ENCODE assay signal across 14 cellular contexts in the genomic region with DNA sequence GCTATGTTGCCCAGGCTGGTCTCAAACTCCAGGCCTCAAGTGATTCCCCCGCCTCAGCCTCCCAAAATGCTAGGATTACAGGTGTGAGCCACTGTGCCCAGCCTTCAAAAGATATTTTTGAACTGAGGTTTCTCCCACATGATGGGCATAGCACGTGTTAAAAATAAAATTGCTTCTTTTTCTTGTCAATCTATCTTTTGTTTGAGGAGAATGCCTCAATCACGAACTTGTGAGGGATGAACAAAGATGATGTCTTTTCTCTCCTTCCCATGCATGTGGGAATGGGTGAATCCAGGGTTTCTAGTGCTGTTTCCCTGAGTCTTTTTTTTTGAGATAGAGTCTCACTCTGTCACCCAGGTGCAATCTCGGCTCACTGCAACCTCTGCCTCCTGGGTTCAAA. TPM values are rescaled to one million over a fixed set of nuclear protein-coding genes. Genes with fewer than 3 reads are reported as not detected.
DNase-seq lines count a peak whose midpoint lies in the region; ATAC-seq and TF ChIP-seq lines count a peak whose summit lies in the region.
"Had no signal": no experiment of that assay in that cellular context is flagged by ENCODE, and none has a peak within 500 bp of the region (broad histone marks: within the 10 kb centered on the region; RNA-seq: fewer than 3 reads in every experiment).

No MANE protein-coding gene starts in this region.

- peak overlapping the region in 2 of 3 donors; percentile 23 to 35 for H3K27ac Mint-ChIP-seq in IgD-negative memory B cell
- H3K27ac Mint-ChIP-seq in dendritic cell treated with granulocyte-macrophage colony-stimulating factor and Interleukin-4, amounts not matched to agents 40 ng/mL and 50 ng/mL, for 4 days, result peak overlapping the region; percentile 70
- H3K27ac Mint-ChIP-seq in WTC11, result no peak overlapping the region
- H3K27ac Mint-ChIP-seq: CD4-positive, alpha-beta T cell had no signal

- intact Hi-C loops in dendritic cell treated with granulocyte-macrophage colony-stimulating factor and Interleukin-4, amounts not matched to agents 40 ng/mL and 50 ng/mL, for 4 days (cut with micrococcal nuclease), result no loop called here

- H3K36me3 Mint-ChIP-seq in IgD-negative memory B cell, result peaks cover 5% of the 10 kb centered on the region
- H3K36me3 Mint-ChIP-seq in dendritic cell treated with granulocyte-macrophage colony-stimulating factor and Interleukin-4, amounts not matched to agents 40 ng/mL and 50 ng/mL, for 4 days (ENCODE audit: low read depth), result no peaks in the 10 kb centered on the region
- H3K36me3 Mint-ChIP-seq in WTC11, result no peaks in the 10 kb centered on the region

- H4K20me1 ChIP-seq in BLaER1 treated with 17β-estradiol and CSF1 and Interleukin-3, amounts not matched to agents 10 nM and 100 nM, result no peaks in the 10 kb centered on the region

- no peaks in the 10 kb centered on the region for H3K27me3 ChIP-seq in BLaER1 treated with 17β-estradiol and CSF1 and Interleukin-3, amounts not matched to agents 10 nM and 100 nM

- peak overlapping the region in 9 of 11 experiments; percentile 54 to 94 (median 86); a peak in 17 of 22 replicates for H3K4me2 ChIP-seq in BLaER1 treated with 17β-estradiol and CSF1 and Interleukin-3, amounts not matched to agents 10 nM and 100 nM

- CTCF ChIA-PET in WTC11 (lab: Charles Lee), result interaction anchor here (2.1 to 2.4 kb wide), 2 partner anchors 15 to 167 kb away, joined by 7 to 14 read pairs; no protein-coding TSS in a partner anchor

- peak overlapping the region in 7 of 11 experiments; percentile 2 to 48 (median 39); a peak in 5 of 22 replicates for H3K9ac ChIP-seq in BLaER1 treated with 17β-estradiol and CSF1 and Interleukin-3, amounts not matched to agents 10 nM and 100 nM

- DNase-seq in SK-MEL-5 (ENCODE audit: low read depth, low spot score) (peak; percentile 52), WTC11 (ENCODE audit: low spot score) (no peak), GM19238 (ENCODE audit: insufficient read length, low spot score) (no peak)
- DNase-seq: Calu3; CD4-positive, alpha-beta T cell; DMS 273 treated with DMSO at 0.1 percent for 48 hours; HCEC 1CT; Kasumi-1 had no signal

- POLR2A ChIA-PET in WTC11 (lab: Charles Lee), result no interaction called here

- H3K9me3 ChIP-seq in BLaER1 treated with 17β-estradiol and CSF1 and Interleukin-3, amounts not matched to agents 10 nM and 100 nM (replicated peaks in 1 of 11), result peaks cover 0 to 6% (median 0%) of the 10 kb centered on the region in 11 experiments; a peak in 3 of 22 replicates

- H3K27me3 Mint-ChIP-seq in IgD-negative memory B cell (no peaks in the 10 kb centered on the region), WTC11 (ENCODE audit: low read depth) (peaks cover 4% of the 10 kb centered on the region; the same call in 1 of the 2 replicates)
- no peaks in the 10 kb centered on the region for H3K27me3 Mint-ChIP-seq in dendritic cell treated with granulocyte-macrophage colony-stimulating factor and Interleukin-4, amounts not matched to agents 40 ng/mL and 50 ng/mL, for 4 days
- H3K27me3 Mint-ChIP-seq: CD4-positive, alpha-beta T cell had no signal

- ATAC-seq in GM21723 (IDR thresholded peaks at IDR 0.05; ENCODE audit: unreplicated experiment), result no peak
- no peak for ATAC-seq in HG03354 (IDR thresholded peaks at IDR 0.05; ENCODE audit: poor library complexity, severe bottlenecking, unreplicated experiment)
- no peak for ATAC-seq in WTC11
- ATAC-seq: GM12878 had no signal

- H3K4me1 ChIP-seq in BLaER1 treated with 17β-estradiol and CSF1 and Interleukin-3, amounts not matched to agents 10 nM and 100 nM, result peaks cover 42 to 100% (median 97%) of the 10 kb centered on the region in 10 experiments

- H3K27ac ChIP-seq in BLaER1 treated with 17β-estradiol and CSF1 and Interleukin-3, amounts not matched to agents 10 nM and 100 nM, result peak overlapping the region in 9 of 11 experiments; percentile 45 to 84 (median 63); a peak in 18 of 22 replicates

- no peaks in the 10 kb centered on the region for H3K36me3 ChIP-seq in BLaER1 treated with 17β-estradiol and CSF1 and Interleukin-3, amounts not matched to agents 10 nM and 100 nM

- H3K4me1 Mint-ChIP-seq in IgD-negative memory B cell (peaks cover 13 to 20% (median 13%) of the 10 kb centered on the region in 3 donors), WTC11 (peaks cover 10% of the 10 kb centered on the region)
- H3K4me1 Mint-ChIP-seq in dendritic cell treated with granulocyte-macrophage colony-stimulating factor and Interleukin-4, amounts not matched to agents 40 ng/mL and 50 ng/mL, for 4 days (ENCODE audit: low read depth), result peaks cover 67% of the 10 kb centered on the region

- H3K4me3 Mint-ChIP-seq in IgD-negative memory B cell (no peak overlapping the region), WTC11 (no peak overlapping the region)
- no peak overlapping the region for H3K4me3 Mint-ChIP-seq in dendritic cell treated with granulocyte-macrophage colony-stimulating factor and Interleukin-4, amounts not matched to agents 40 ng/mL and 50 ng/mL, for 4 days
- H3K4me3 Mint-ChIP-seq: CD4-positive, alpha-beta T cell had no signal

- H3K4me3 ChIP-seq in BLaER1 treated with 17β-estradiol and CSF1 and Interleukin-3, amounts not matched to agents 10 nM and 100 nM, result no peak overlapping the region
- H3K4me3 ChIP-seq: GM12878 had no signal

- TF ChIP-seq CTCF in WTC11 (IDR thresholded peaks at IDR 0.05), result no peak

- in situ Hi-C loops in SK-MEL-5 (cut with HindIII; ENCODE audit: low pct_unique_long_range_greater_than_20kb, low sequenced_read_pairs), result no loop called here

- H3K9me3 Mint-ChIP-seq in IgD-negative memory B cell (no peaks in the 10 kb centered on the region), WTC11 (no peaks in the 10 kb centered on the region)
- no peaks in the 10 kb centered on the region for H3K9me3 Mint-ChIP-seq in dendritic cell treated with granulocyte-macrophage colony-stimulating factor and Interleukin-4, amounts not matched to agents 40 ng/mL and 50 ng/mL, for 4 days
- H3K9me3 Mint-ChIP-seq: CD4-positive, alpha-beta T cell had no signal

TF ChIP-seq in WTC11, 78 proteins besides CTCF, POLR2A, EP300 and RAD21 (continues in another document):
- TF ChIP-seq NR2C2 (CRISPR knock-in tag; IDR thresholded peaks at IDR 0.05), result no peak
- TF ChIP-seq NR1H2 (CRISPR knock-in tag; IDR thresholded peaks at IDR 0.05), result no peak
- no peak for TF ChIP-seq ZNF425 (CRISPR knock-in tag; conservative IDR thresholded peaks at IDR 0.05)
- TF ChIP-seq E2F1 (CRISPR knock-in tag; IDR thresholded peaks at IDR 0.05), result no peak
- no peak for TF ChIP-seq CBFB (CRISPR knock-in tag; IDR thresholded peaks at IDR 0.05; ENCODE audit: low read depth)
- TF ChIP-seq ZNF232 (CRISPR knock-in tag; IDR thresholded peaks at IDR 0.05), result no peak
- TF ChIP-seq, protein P1, sequence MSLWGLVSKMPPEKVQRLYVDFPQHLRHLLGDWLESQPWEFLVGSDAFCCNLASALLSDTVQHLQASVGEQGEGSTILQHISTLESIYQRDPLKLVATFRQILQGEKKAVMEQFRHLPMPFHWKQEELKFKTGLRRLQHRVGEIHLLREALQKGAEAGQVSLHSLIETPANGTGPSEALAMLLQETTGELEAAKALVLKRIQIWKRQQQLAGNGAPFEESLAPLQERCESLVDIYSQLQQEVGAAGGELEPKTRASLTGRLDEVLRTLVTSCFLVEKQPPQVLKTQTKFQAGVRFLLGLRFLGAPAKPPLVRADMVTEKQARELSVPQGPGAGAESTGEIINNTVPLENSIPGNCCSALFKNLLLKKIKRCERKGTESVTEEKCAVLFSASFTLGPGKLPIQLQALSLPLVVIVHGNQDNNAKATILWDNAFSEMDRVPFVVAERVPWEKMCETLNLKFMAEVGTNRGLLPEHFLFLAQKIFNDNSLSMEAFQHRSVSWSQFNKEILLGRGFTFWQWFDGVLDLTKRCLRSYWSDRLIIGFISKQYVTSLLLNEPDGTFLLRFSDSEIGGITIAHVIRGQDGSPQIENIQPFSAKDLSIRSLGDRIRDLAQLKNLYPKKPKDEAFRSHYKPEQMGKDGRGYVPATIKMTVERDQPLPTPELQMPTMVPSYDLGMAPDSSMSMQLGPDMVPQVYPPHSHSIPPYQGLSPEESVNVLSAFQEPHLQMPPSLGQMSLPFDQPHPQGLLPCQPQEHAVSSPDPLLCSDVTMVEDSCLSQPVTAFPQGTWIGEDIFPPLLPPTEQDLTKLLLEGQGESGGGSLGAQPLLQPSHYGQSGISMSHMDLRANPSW (CRISPR knock-in tag; conservative IDR thresholded peaks at IDR 0.05; ENCODE audit: low read depth), result no peak
- TF ChIP-seq KAT7 (CRISPR knock-in tag; IDR thresholded peaks at IDR 0.05; ENCODE audit: borderline replicate concordance), result no peak

RNA-seq across cellular contexts. Expression of gene PSAP, which starts 30.9 kb away (rescaled TPM):
- polyA plus RNA-seq in IgD-negative memory B cell, result 625 TPM
- total RNA-seq in SK-MEL-5 (2014; rRNA removed; shearing (Covaris generic)), result 1,457 and 1,499 TPM in 2 replicates
- polyA plus RNA-seq in SK-MEL-5 (2015; cell fraction: cytosol; rRNA removed), result 3,343 and 3,961 TPM in 2 replicates
- polyA plus RNA-seq in SK-MEL-5 (2015; cell fraction: nucleus; rRNA removed), result 1,221 and 1,304 TPM in 2 replicates
- 397 to 474 TPM (median 462 TPM) in 3 replicates for total RNA-seq in WTC11 (2021)
